In genomic region chr18:8990276-8991031, GRCh38 we compare ENCODE assay signal across 15 cellular contexts.
DNase-seq lines count a peak whose midpoint lies in the region; ATAC-seq, FAIRE-seq and TF ChIP-seq lines count a peak whose summit lies in the region.
"Had no signal": no experiment of that assay in that cellular context is flagged by ENCODE, and none has a peak within 500 bp of the region (broad histone marks: within the 10 kb centered on the region; RNA-seq: fewer than 3 reads in every experiment).

No MANE protein-coding gene starts in this region.

- H2BK120ac ChIP-seq in mesenchymal stem cell (ENCODE audit: low read depth, low read length), result no peak overlapping the region

- peaks cover 5% of the 10 kb centered on the region; the same call in 1 of the 2 replicates for H3K36me3 Mint-ChIP-seq in HFFc6 (ENCODE audit: low read depth)
- H3K36me3 Mint-ChIP-seq: memory B cell had no signal

- H3K36me3 ChIP-seq in mesenchymal stem cell (ENCODE audit: control insufficient read depth in 1 of 2, insufficient read depth in 2 of 2, low read depth in 1 of 2, low read length in 2 of 2), result no peaks in the 10 kb centered on the region
- H3K36me3 ChIP-seq: adrenal gland had no signal

- H2BK5ac ChIP-seq in mesenchymal stem cell (ENCODE audit: low read depth, low read length, poor library complexity, severe bottlenecking), result no peak overlapping the region

- peaks cover 65% of the 10 kb centered on the region for H3K4me1 Mint-ChIP-seq in HFFc6 (ENCODE audit: low read depth)
- H3K4me1 Mint-ChIP-seq: memory B cell had no signal

- peak overlapping the region; percentile 76 for H3K9ac ChIP-seq in mesenchymal stem cell (ENCODE audit: low read length)

- H3K27me3 Mint-ChIP-seq in HFFc6 (ENCODE audit: insufficient read depth), result no peaks in the 10 kb centered on the region

- FAIRE-seq in RCC 7860 (lab: Jason Lieb, UNC), result no peak
- FAIRE-seq: endometrium, GM12878 had no signal

- no peaks in the 10 kb centered on the region for H3K27me3 ChIP-seq in mesenchymal stem cell (ENCODE audit: control insufficient read depth in 1 of 2, insufficient read depth in 1 of 2, low read length in 2 of 2)
- H3K27me3 ChIP-seq: adrenal gland, hepatocyte had no signal

- no peak overlapping the region for H3K14ac ChIP-seq in mesenchymal stem cell (ENCODE audit: low read length in 2 of 2)

- peak overlapping the region; percentile 71 for H4K91ac ChIP-seq in mesenchymal stem cell (ENCODE audit: low read length)

- TF ChIP-seq CTCF in HFFc6 (IDR thresholded peaks at IDR 0.05), result no peak

- peak overlapping the region in 1 of 2 experiments; percentile 49 for H2BK12ac ChIP-seq in mesenchymal stem cell (ENCODE audit: low read length in 2 of 2)

- 93% methylated on average over 27 of the region's 27 CpGs for WGBS in mesenchymal stem cell

- H4K8ac ChIP-seq in mesenchymal stem cell (ENCODE audit: low read length), result no peak overlapping the region

- peaks cover 8% of the 10 kb centered on the region for H3K4me1 ChIP-seq in mesenchymal stem cell (ENCODE audit: control insufficient read depth, insufficient read depth, low read depth, low read length)
- H3K4me1 ChIP-seq: adrenal gland had no signal

- H3K4me2 ChIP-seq in mesenchymal stem cell (ENCODE audit: low read length, poor library complexity, severe bottlenecking), result no peak overlapping the region
- H3K4me2 ChIP-seq: hepatocyte had no signal

- H3K4me3 ChIP-seq in mesenchymal stem cell (ENCODE audit: insufficient read depth in 1 of 2, low read depth in 1 of 2, low read length in 2 of 2), result no peak overlapping the region
- H3K4me3 ChIP-seq: adrenal gland, GM12878, hepatocyte had no signal

- ATAC-seq in GM21529 (IDR thresholded peaks at IDR 0.05; ENCODE audit: unreplicated experiment), result no peak
- ATAC-seq in GM21515 (IDR thresholded peaks at IDR 0.05; ENCODE audit: unreplicated experiment), result no peak
- ATAC-seq: GM12878 had no signal

- H2AFZ ChIP-seq in mesenchymal stem cell (ENCODE audit: low read depth, low read length), result no peak overlapping the region
- H2AFZ ChIP-seq: hepatocyte had no signal

- H3K4ac ChIP-seq in mesenchymal stem cell (ENCODE audit: low read depth in 1 of 2, low read length in 2 of 2), result no peak overlapping the region

- peaks cover 4% of the 10 kb centered on the region for H3K9me3 ChIP-seq in mesenchymal stem cell (ENCODE audit: control insufficient read depth, low read length)
- H3K9me3 ChIP-seq: adrenal gland had no signal

- H3K27ac Mint-ChIP-seq in HFFc6, result peak overlapping the region; percentile 84
- H3K27ac Mint-ChIP-seq: memory B cell had no signal

- no peak overlapping the region for H3K27ac ChIP-seq in mesenchymal stem cell (ENCODE audit: low read length, poor library complexity, severe bottlenecking)
- H3K27ac ChIP-seq in substantia nigra (ENCODE audit: low read depth, low read length, poor library complexity, severe bottlenecking), result no peak overlapping the region
- H3K27ac ChIP-seq: adrenal gland, hepatocyte, HL-60 had no signal

- H3K79me1 ChIP-seq in mesenchymal stem cell (replicated peaks; ENCODE audit: low read length, poor library complexity, severe bottlenecking), result peaks cover 1% of the 10 kb centered on the region

- H2BK15ac ChIP-seq in mesenchymal stem cell (ENCODE audit: low read depth, poor library complexity, severe bottlenecking), result no peak overlapping the region

- H3K9me3 Mint-ChIP-seq in HFFc6, result no peaks in the 10 kb centered on the region
- H3K9me3 Mint-ChIP-seq: memory B cell had no signal

- no peak overlapping the region for H2AK5ac ChIP-seq in mesenchymal stem cell (ENCODE audit: low read length, severe bottlenecking)

- no peak overlapping the region for H3K18ac ChIP-seq in mesenchymal stem cell (ENCODE audit: low read depth in 1 of 2, low read length in 2 of 2)

- H3K23ac ChIP-seq in mesenchymal stem cell (ENCODE audit: low read length in 2 of 2), result no peak overlapping the region

- no peak for DNase-seq in HFFc6
- DNase-seq in cerebellar cortex (ENCODE audit: low spot score), result peak; percentile 94
- no peak for DNase-seq in mesenchymal stem cell
- DNase-seq in substantia nigra (lab: John Stamatoyannopoulos, UW), result peak in 27 of 49 donors; percentile 3 to 87 (median 24)
- DNase-seq in RCC 7860 (ENCODE audit: low spot score), result no peak
- DNase-seq: activated CD8-positive, alpha-beta memory T cell treated with anti-CD3 and anti-CD28 coated beads, Interleukin-2, amount 50 U/mL, for 4 hours; NCI-H524 had no signal

- H3K4me3 Mint-ChIP-seq in HFFc6, result peak overlapping the region; percentile 47; the same call in 1 of the 2 replicates
- H3K4me3 Mint-ChIP-seq: memory B cell had no signal

Comparison
In these comparisons a context has a peak if more than half of its experiments do, and no peak if none do; other contexts are left out.
1. DNase-seq: peak in cerebellar cortex (single experiment) and substantia nigra (27 of 49); none in HFFc6 (single experiment), mesenchymal stem cell (single experiment) and RCC 7860 (single experiment).